In the genomic region with DNA sequence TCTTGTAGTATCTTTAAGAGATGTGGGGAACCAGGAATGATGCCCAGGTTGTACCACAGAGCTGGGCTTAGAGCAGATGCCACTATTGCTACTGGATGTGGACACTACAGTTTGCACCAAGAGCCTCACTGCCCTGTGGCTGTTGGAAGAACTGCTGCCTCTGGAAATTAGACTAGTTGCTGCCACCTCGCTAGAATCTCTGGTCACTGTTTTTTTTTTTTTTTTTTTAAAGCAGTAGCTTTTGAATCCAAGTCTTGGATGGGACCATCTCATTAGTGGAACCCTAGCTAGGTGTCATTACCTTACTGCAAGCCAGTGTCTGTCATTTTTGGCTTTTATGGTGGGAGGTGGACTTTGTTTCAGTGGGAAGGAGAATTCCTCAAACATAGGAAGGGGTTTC, we compare ENCODE assay signal across 10 cellular contexts.
DNase-seq lines count a peak whose midpoint lies in the region; ATAC-seq and TF ChIP-seq lines count a peak whose summit lies in the region.
"Had no signal": no experiment of that assay in that cellular context is flagged by ENCODE, and none has a peak within 500 bp of the region (broad histone marks: within the 10 kb centered on the region; RNA-seq: fewer than 3 reads in every experiment).

No MANE protein-coding gene starts in this region.

- TF ChIP-seq CTCF in BE2C (IDR thresholded peaks at IDR 0.05; ENCODE audit: low read depth, low read length) (peak; percentile 41), cardiac fibroblast (IDR thresholded peaks at IDR 0.05; ENCODE audit: low read depth, low read length) (peak; percentile 35), natural killer cell (IDR thresholded peaks at IDR 0.05) (no peak)

- DNase-seq in BE2C (peak; percentile 24), cardiac fibroblast (ENCODE audit: low read depth in 2 of 2) (peak in 1 of 2 donors; percentile 48), natural killer cell (no peak), superior temporal gyrus (ENCODE audit: extremely low spot score) (no peak), GM03348 (ENCODE audit: low spot score) (no peak), amygdala (lab: John Stamatoyannopoulos, UW) (no peak)
- no peak for DNase-seq in activated naive CD4-positive, alpha-beta T cell treated with Interleukin-2 at 50 U/mL for 16 hours
- DNase-seq: NCI-H1436 treated with DMSO at 0.1 percent for 48 hours; stimulated activated naive B cell treated with anti-CD40 and anti-IgM and Interleukin-4, amounts not matched to agents 10 μg/mL and 1 μg/mL and 100 μg/mL, for 72 hours had no signal

- no peaks in the 10 kb centered on the region for H3K27me3 ChIP-seq in BE2C

- no peaks in the 10 kb centered on the region for H3K27me3 Mint-ChIP-seq in natural killer cell (ENCODE audit: low read depth in 2 of 2)

- intact Hi-C loops in natural killer cell (cut with micrococcal nuclease): no loop called here

- H3K4me1 ChIP-seq in BE2C: no peaks in the 10 kb centered on the region

- no peak overlapping the region for H3K4me3 Mint-ChIP-seq in natural killer cell
- H3K4me3 Mint-ChIP-seq: stimulated activated naive B cell treated with anti-CD40 and anti-IgM and Interleukin-4, amounts not matched to agents 10 μg/mL and 1 μg/mL and 100 μg/mL, for 72 hours had no signal

- H3K4me3 ChIP-seq in BE2C (ENCODE audit: low read depth, low read length) (no peak overlapping the region), cardiac fibroblast (replicated peaks in 1 of 2; ENCODE audit: low read depth in 2 of 2, low read length in 2 of 2) (no peak overlapping the region)

- H3K36me3 ChIP-seq in BE2C: no peaks in the 10 kb centered on the region; the same call in 1 of the 2 replicates

- peak overlapping the region; percentile 29 to 90 for H3K27ac Mint-ChIP-seq in natural killer cell
- H3K27ac Mint-ChIP-seq: stimulated activated naive B cell treated with anti-CD40 and anti-IgM and Interleukin-4, amounts not matched to agents 10 μg/mL and 1 μg/mL and 100 μg/mL, for 72 hours had no signal

- H3K9me3 ChIP-seq in BE2C: no peaks in the 10 kb centered on the region

- peaks cover 3% of the 10 kb centered on the region in 2 donors for H3K9me3 Mint-ChIP-seq in natural killer cell

- H3K4me1 Mint-ChIP-seq in natural killer cell: peaks cover 55 to 60% of the 10 kb centered on the region in 2 donors
- H3K4me1 Mint-ChIP-seq: stimulated activated naive B cell treated with anti-CD40 and anti-IgM and Interleukin-4, amounts not matched to agents 10 μg/mL and 1 μg/mL and 100 μg/mL, for 72 hours had no signal

- no peaks in the 10 kb centered on the region for H3K36me3 Mint-ChIP-seq in natural killer cell
- H3K36me3 Mint-ChIP-seq: stimulated activated naive B cell treated with anti-CD40 and anti-IgM and Interleukin-4, amounts not matched to agents 10 μg/mL and 1 μg/mL and 100 μg/mL, for 72 hours had no signal

- peak; percentile 54 for ATAC-seq in HG03175 (IDR thresholded peaks at IDR 0.05; ENCODE audit: unreplicated experiment)
- no peak for ATAC-seq in natural killer cell
- ATAC-seq: stimulated activated naive B cell treated with anti-CD40 and anti-IgM and Interleukin-4, amounts not matched to agents 10 μg/mL and 1 μg/mL and 100 μg/mL, for 72 hours had no signal
